In genomic region chr18:44450220-44450619, GRCh38 we compare ENCODE assay signal across 20 cellular contexts.
DNase-seq lines count a peak whose midpoint lies in the region; ATAC-seq, FAIRE-seq and TF ChIP-seq lines count a peak whose summit lies in the region.
"Had no signal": no experiment of that assay in that cellular context is flagged by ENCODE, and none has a peak within 500 bp of the region (broad histone marks: within the 10 kb centered on the region; RNA-seq: fewer than 3 reads in every experiment).

No MANE protein-coding gene starts in this region.

- H3K4me2 ChIP-seq in Loucy (ENCODE audit: low read depth, low read length, poor library complexity, severe bottlenecking) (peak overlapping the region; percentile 44), astrocyte (ENCODE audit: low read length) (no peak overlapping the region), HepG2 (ENCODE audit: low read depth, low read length) (no peak overlapping the region)

- TF ChIP-seq CTCF in Loucy (conservative IDR thresholded peaks at IDR 0.05; ENCODE audit: low read length) (no peak), astrocyte (IDR thresholded peaks at IDR 0.05; ENCODE audit: insufficient read depth, low read depth, low read length) (no peak), nephron (IDR thresholded peaks at IDR 0.05; ENCODE audit: unreplicated experiment in 3 of 3) (no peak), uterus (IDR thresholded peaks at IDR 0.05) (no peak), HepG2 (CRISPR knock-in tag; IDR thresholded peaks at IDR 0.05) (no peak)

- H3K27me3 ChIP-seq in Loucy (ENCODE audit: insufficient read depth, low read length, poor library complexity, severe bottlenecking) (no peaks in the 10 kb centered on the region), astrocyte (ENCODE audit: insufficient read depth, low read length) (no peaks in the 10 kb centered on the region), uterus (no peaks in the 10 kb centered on the region), HepG2 (ENCODE audit: control insufficient read depth in 1 of 2, insufficient read depth in 2 of 2, low read length in 2 of 2) (no peaks in the 10 kb centered on the region)

- no peaks in the 10 kb centered on the region for H3F3A ChIP-seq in Loucy (ENCODE audit: low read depth)

- H3K79me2 ChIP-seq in Loucy (ENCODE audit: insufficient read depth, low read length): no peaks in the 10 kb centered on the region
- H3K79me2 ChIP-seq in astrocyte (ENCODE audit: insufficient read depth, low read length): no peaks in the 10 kb centered on the region
- no peaks in the 10 kb centered on the region for H3K79me2 ChIP-seq in HepG2 (ENCODE audit: insufficient read depth, low read length)

- H3K9ac ChIP-seq in Loucy (ENCODE audit: low read depth, low read length, poor library complexity, severe bottlenecking): peak overlapping the region; percentile 22
- H3K9ac ChIP-seq in astrocyte (ENCODE audit: low read length): no peak overlapping the region
- no peak overlapping the region for H3K9ac ChIP-seq in HepG2 (ENCODE audit: insufficient read depth, low read depth, low read length)

- DNase-seq in astrocyte (ENCODE audit: low read depth): no peak
- DNase-seq in uterus: no peak
- DNase-seq in HepG2 (ENCODE audit: low spot score): no peak
- no peak for DNase-seq in DMS 273 treated with DMSO at 0.1 percent for 48 hours (lab: John Stamatoyannopoulos, UW)
- DNase-seq: CD4-positive, CD25-positive, alpha-beta regulatory T cell; DMS79 treated with DMSO at 0.1 percent for 48 hours; H9; NCI-H1417 treated with DMSO at 0.1 percent for 48 hours; NCI-H187; NCI-H2107; NCI-H446 treated with DMSO at 0.1 percent for 48 hours; NCI-H526 treated with DMSO at 0.1 percent for 48 hours; RPMI8226; SHP77; T-cell had no signal

- H3K36me3 ChIP-seq in Loucy (ENCODE audit: insufficient read depth, low read length) (no peaks in the 10 kb centered on the region), astrocyte (ENCODE audit: insufficient read depth, low read length) (no peaks in the 10 kb centered on the region), uterus (no peaks in the 10 kb centered on the region), HepG2 (replicated peaks in 1 of 2; ENCODE audit: control insufficient read depth in 1 of 2, insufficient read depth in 2 of 2, low read length in 2 of 2) (no peaks in the 10 kb centered on the region)

- 0% methylated on average over 2 of the region's 2 CpGs for WGBS in HepG2 (ENCODE audit: low lambda C conversion rate)

- intact Hi-C loops in uterus (cut with DNase I; ENCODE audit: low total_unique reads): no loop called here
- intact Hi-C loops in HepG2 (cut with micrococcal nuclease; ENCODE audit: unreplicated experiment): no loop called here

- no peak overlapping the region for H3K27ac ChIP-seq in astrocyte (ENCODE audit: low read depth, low read length)
- peak overlapping the region; percentile 13 to 41 for H3K27ac ChIP-seq in uterus
- H3K27ac ChIP-seq in HepG2 (ENCODE audit: extremely low read length, insufficient read depth, low read length): no peak overlapping the region

- no peak overlapping the region for H3K4me3 Mint-ChIP-seq in astrocyte (ENCODE audit: unreplicated experiment)
- no peak overlapping the region for H3K4me3 Mint-ChIP-seq in nephron
- H3K4me3 Mint-ChIP-seq: CD4-positive, CD25-positive, alpha-beta regulatory T cell; H9; IgD-negative memory B cell; T-cell had no signal

- H3K4me1 ChIP-seq in Loucy (ENCODE audit: insufficient read depth, low read length, poor library complexity, severe bottlenecking) (peaks cover 23% of the 10 kb centered on the region), astrocyte (ENCODE audit: insufficient read depth, low read length) (no peaks in the 10 kb centered on the region), uterus (no peaks in the 10 kb centered on the region), HepG2 (ENCODE audit: insufficient read depth, low read length) (no peaks in the 10 kb centered on the region)

- POLR2A ChIA-PET in HepG2 (lab: Yijun Ruan, JAX): no interaction called here

- no peaks in the 10 kb centered on the region for H3K9me2 ChIP-seq in Loucy (replicated peaks; ENCODE audit: low read depth, low read length)

- H3K9me3 Mint-ChIP-seq in astrocyte (ENCODE audit: unreplicated experiment): peaks cover under 1% of the 10 kb centered on the region
- H3K9me3 Mint-ChIP-seq in nephron: peaks cover 4% of the 10 kb centered on the region
- H3K9me3 Mint-ChIP-seq: IgD-negative memory B cell, T-cell had no signal

- FAIRE-seq in astrocyte (lab: Jason Lieb, UNC) (no peak), HepG2 (lab: Jason Lieb, UNC) (no peak)
- FAIRE-seq: A204.1 had no signal

- H4K20me1 ChIP-seq in Loucy (ENCODE audit: insufficient read depth, low read length, poor library complexity, severe bottlenecking) (no peaks in the 10 kb centered on the region), astrocyte (ENCODE audit: insufficient read depth, low read length) (no peaks in the 10 kb centered on the region), HepG2 (ENCODE audit: insufficient read depth, low read length) (no peaks in the 10 kb centered on the region)

- BruUV-seq in HepG2 (replicated peaks; lab: Mats Ljungman, UMichigan): no TSS peak

- peak overlapping the region; percentile 3 for H3K4me3 ChIP-seq in Loucy (ENCODE audit: low read length, poor library complexity, severe bottlenecking)
- no peak overlapping the region for H3K4me3 ChIP-seq in astrocyte (ENCODE audit: insufficient read depth, low read depth, low read length)
- H3K4me3 ChIP-seq in uterus: peak overlapping the region in 1 of 2 donors; percentile 2
- H3K4me3 ChIP-seq in HepG2 (replicated peaks in 1 of 3; ENCODE audit: insufficient read depth in 1 of 3, low read depth in 2 of 3, low read length in 3 of 3): no peak overlapping the region

- no peaks in the 10 kb centered on the region for H3K4me1 Mint-ChIP-seq in astrocyte (ENCODE audit: low read depth, unreplicated experiment)
- peaks cover 41% of the 10 kb centered on the region for H3K4me1 Mint-ChIP-seq in nephron
- H3K4me1 Mint-ChIP-seq: CD4-positive, CD25-positive, alpha-beta regulatory T cell; H9; T-cell had no signal

- H3K27ac Mint-ChIP-seq in astrocyte (ENCODE audit: unreplicated experiment) (no peak overlapping the region), nephron (peak overlapping the region; percentile 9 to 78 (median 17))
- H3K27ac Mint-ChIP-seq: CD4-positive, CD25-positive, alpha-beta regulatory T cell; H9; IgD-negative memory B cell; T-cell had no signal

- TF ChIP-seq RAD21 in HepG2 (CRISPR knock-in tag; IDR thresholded peaks at IDR 0.05): no peak

- TF ChIP-seq POLR2A in uterus (IDR thresholded peaks at IDR 0.05): no peak
- TF ChIP-seq POLR2A in HepG2 (IDR thresholded peaks at IDR 0.05; ENCODE audit: insufficient read depth in 1 of 2, low read depth in 2 of 2, low read length in 2 of 2): no peak

- no peaks in the 10 kb centered on the region for H3K9me3 ChIP-seq in Loucy (ENCODE audit: insufficient read depth, low read depth, low read length)
- no peaks in the 10 kb centered on the region for H3K9me3 ChIP-seq in astrocyte (ENCODE audit: insufficient read depth, low read depth, low read length)
- no peaks in the 10 kb centered on the region for H3K9me3 ChIP-seq in uterus
- peaks cover 67% of the 10 kb centered on the region for H3K9me3 ChIP-seq in HepG2 (ENCODE audit: low read length)

- CTCF ChIA-PET in HepG2 (lab: Yijun Ruan, JAX; ENCODE audit: low intra/inter-chr PET ratio, low total read pairs): no interaction called here

- H3K27me3 Mint-ChIP-seq in astrocyte (ENCODE audit: low read depth, unreplicated experiment) (peaks cover 5% of the 10 kb centered on the region), nephron (ENCODE audit: low read depth) (no peaks in the 10 kb centered on the region)
- H3K27me3 Mint-ChIP-seq: T-cell had no signal

- ATAC-seq in HG02642 (IDR thresholded peaks at IDR 0.05; ENCODE audit: poor library complexity, unreplicated experiment): no peak
- no peak for ATAC-seq in HepG2
- ATAC-seq: T-cell had no signal

- no peak overlapping the region for H2AFZ ChIP-seq in Loucy (ENCODE audit: low read length)
- H2AFZ ChIP-seq in astrocyte (ENCODE audit: low read depth, low read length): peak overlapping the region; percentile 7
- no peak overlapping the region for H2AFZ ChIP-seq in HepG2 (ENCODE audit: low read length)

- H3K36me3 Mint-ChIP-seq in astrocyte (ENCODE audit: low read depth, unreplicated experiment) (no peaks in the 10 kb centered on the region), nephron (ENCODE audit: low read depth) (no peaks in the 10 kb centered on the region)
- H3K36me3 Mint-ChIP-seq: CD4-positive, CD25-positive, alpha-beta regulatory T cell; T-cell had no signal

- in situ Hi-C loops in HepG2 (cut with HindIII; ENCODE audit: extremely low pct_ligation_motif_present, low pct_unique_long_range_greater_than_20kb): no loop called here

- TF ChIP-seq EP300 in HepG2 (IDR thresholded peaks at IDR 0.05; ENCODE audit: low read depth in 2 of 2, low read length in 2 of 2) (no peak), HepG2 (CRISPR knock-in tag; IDR thresholded peaks at IDR 0.05; ENCODE audit: borderline replicate concordance) (no peak)

TF ChIP-seq in HepG2, 621 proteins besides CTCF, POLR2A, EP300 and RAD21:
- TF ChIP-seq ZNF562 (CRISPR knock-in tag; IDR thresholded peaks at IDR 0.05; ENCODE audit: borderline replicate concordance): no peak
TF ChIP-seq in HepG2: peak in this region for 0.

Comparison
In these comparisons a context has a peak if more than half of its experiments do, and no peak if none do; other contexts are left out.
1. H3K27ac ChIP-seq: peak in uterus (2 of 2); none in astrocyte (single experiment) and HepG2 (single experiment).